1 cellular context compared by ENCODE assay signal in genomic region chr17:81868674-81869220, GRCh38.
TF ChIP-seq lines count a peak whose summit lies in the region.

No MANE protein-coding gene starts in this region.

TF ChIP-seq in HepG2, 621 proteins besides CTCF, POLR2A, EP300 and RAD21 (continued from another document):
- TF ChIP-seq PRDM10 (CRISPR knock-in tag; IDR thresholded peaks at IDR 0.05; ENCODE audit: low read depth) (no peak), ZNF609 (CRISPR knock-in tag; IDR thresholded peaks at IDR 0.05; ENCODE audit: borderline replicate concordance) (no peak), PATZ1 (CRISPR knock-in tag; IDR thresholded peaks at IDR 0.05) (peak; percentile 40; the same call in 1 of the 2 replicates), REXO4 (CRISPR knock-in tag; IDR thresholded peaks at IDR 0.05; ENCODE audit: borderline replicate concordance) (no peak; the same call in 1 of the 2 replicates), GABPA (IDR thresholded peaks at IDR 0.05; ENCODE audit: low read depth, low read length) (no peak), GABPA (CRISPR knock-in tag; IDR thresholded peaks at IDR 0.05; ENCODE audit: low read depth) (no peak)
